ENCODE assay signal across 13 cellular contexts in the genomic region with DNA sequence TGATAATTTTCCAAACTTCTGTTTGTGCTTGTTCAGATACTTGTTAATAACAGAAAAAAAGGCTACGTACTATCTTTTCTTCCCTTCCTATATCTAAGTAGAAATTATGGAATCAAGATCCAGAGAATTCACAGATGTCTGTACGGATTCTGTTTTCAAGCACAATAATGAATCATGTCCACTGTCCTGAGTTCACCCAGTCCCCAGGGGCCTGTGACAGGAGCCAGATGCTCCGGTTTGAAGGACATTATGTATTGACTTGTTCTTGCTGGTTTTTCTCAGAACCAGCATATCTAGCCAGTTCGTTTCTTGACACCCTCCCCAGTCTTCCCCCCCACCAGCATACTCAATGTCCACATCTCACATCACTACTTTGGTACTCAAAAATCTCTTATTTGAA.
A peak's percentile ranks its signal among the peaks of the same experiment; 100 is the strongest.
DNase-seq lines count a peak whose midpoint lies in the region; ATAC-seq and TF ChIP-seq lines count a peak whose summit lies in the region.
"Had no signal": no experiment of that assay in that cellular context is flagged by ENCODE, and none has a peak within 500 bp of the region (broad histone marks: within the 10 kb centered on the region; RNA-seq: fewer than 3 reads in every experiment).

No MANE protein-coding gene starts in this region.

- 82 to 89% methylated on average over 4 of the region's 4 CpGs for WGBS in sigmoid colon, 2 donors

- TF ChIP-seq POLR2A in sigmoid colon (IDR thresholded peaks at IDR 0.05): no peak

- peak overlapping the region in 3 of 4 donors; percentile 43 to 53 (median 46) for H3K27ac ChIP-seq in sigmoid colon
- H3K27ac ChIP-seq in left lung: no peak overlapping the region
- H3K27ac ChIP-seq: lower lobe of right lung, PC-9 had no signal

- H3K4me1 ChIP-seq in sigmoid colon: peaks cover 0 to 15% (median 2%) of the 10 kb centered on the region in 4 donors
- H3K4me1 ChIP-seq in left lung: peaks cover 3 to 10% of the 10 kb centered on the region in 2 donors

- DNase-seq in LHCN-M2 (ENCODE audit: low read depth) (peak; percentile 11), cardiac fibroblast (ENCODE audit: low read depth in 2 of 2) (peak; percentile 38 to 50), hepatic stellate cell (ENCODE audit: low spot score) (peak; percentile 31), sigmoid colon (peak; percentile 70), left lung (no peak), EL (no peak), COLO829 (ENCODE audit: low spot score) (no peak)
- DNase-seq: activated CD4-positive, alpha-beta T cell treated with anti-CD3 and anti-CD28 coated beads for 1 hour; activated T-cell treated with anti-CD3 and anti-CD28 coated beads for 4 hours; H9; lower lobe of right lung; PC-9 had no signal

- ATAC-seq in left lung (no peak), GM18858 (IDR thresholded peaks at IDR 0.05; ENCODE audit: unreplicated experiment) (no peak)
- ATAC-seq: lower lobe of right lung had no signal

- peak in 2 of 4 donors; percentile 42 to 44 for TF ChIP-seq EP300 in sigmoid colon (IDR thresholded peaks at IDR 0.05)

- H3K36me3 ChIP-seq in sigmoid colon (no peaks in the 10 kb centered on the region), left lung (no peaks in the 10 kb centered on the region)
- H3K36me3 ChIP-seq: lower lobe of right lung had no signal

- no peaks in the 10 kb centered on the region for H3K9me3 ChIP-seq in sigmoid colon
- H3K9me3 ChIP-seq in left lung: no peaks in the 10 kb centered on the region
- H3K9me3 ChIP-seq: lower lobe of right lung had no signal

- H3K4me3 ChIP-seq in cardiac fibroblast (replicated peaks in 1 of 2; ENCODE audit: low read depth in 2 of 2, low read length in 2 of 2) (no peak overlapping the region), sigmoid colon (no peak overlapping the region), left lung (no peak overlapping the region)
- H3K4me3 ChIP-seq: lower lobe of right lung had no signal

- H3K27me3 ChIP-seq in sigmoid colon: no peaks in the 10 kb centered on the region
- H3K27me3 ChIP-seq in left lung: no peaks in the 10 kb centered on the region

- intact Hi-C loops in sigmoid colon (cut with DNase I) (no loop called here), left lung (cut with DNase I) (no loop called here)

- TF ChIP-seq CTCF in cardiac fibroblast (IDR thresholded peaks at IDR 0.05; ENCODE audit: low read depth, low read length) (no peak), sigmoid colon (IDR thresholded peaks at IDR 0.05) (no peak), left lung (IDR thresholded peaks at IDR 0.05) (no peak)

Comparison
In these comparisons a context has a peak if more than half of its experiments do, and no peak if none do; other contexts are left out.
1. DNase-seq: peak in LHCN-M2 (single experiment), cardiac fibroblast (2 of 2), hepatic stellate cell (single experiment) and sigmoid colon (single experiment); none in left lung (0 of 2), EL (single experiment) and COLO829 (single experiment).
2. H3K27ac ChIP-seq: peak in sigmoid colon (3 of 4); none in left lung (0 of 2).